17 cellular contexts compared by ENCODE assay signal in genomic region chr3:132783152-132783551, GRCh38.
DNase-seq lines count a peak whose midpoint lies in the region; ATAC-seq and TF ChIP-seq lines count a peak whose summit lies in the region.
"Had no signal": no experiment of that assay in that cellular context is flagged by ENCODE, and none has a peak within 500 bp of the region (broad histone marks: within the 10 kb centered on the region; RNA-seq: fewer than 3 reads in every experiment).

No MANE protein-coding gene starts in this region.

- POLR2A ChIA-PET in HEK293T (lab: Yijun Ruan, JAX) = no interaction called here

- CTCF ChIA-PET in HEK293T (lab: Yijun Ruan, JAX) = no interaction called here

- no peak for TF ChIP-seq RAD21 in Ishikawa (IDR thresholded peaks at IDR 0.05; ENCODE audit: low read depth)

- no peak for ATAC-seq in stimulated activated naive CD8-positive, alpha-beta T cell treated with anti-CD3 and anti-CD28 coated beads, Interleukin-15, Interleukin-2, amounts not matched to agents 100 U/mL and 50 U/mL, for 24 hours
- ATAC-seq: activated CD8-positive, alpha-beta memory T cell treated with anti-CD3 and anti-CD28 coated beads, Interleukin-2, amount 10 ng/mL, durations not matched to agents 7 days and 5 days; stimulated activated memory B cell treated with anti-CD40 and anti-IgM and Interleukin-4, amounts not matched to agents 10 μg/mL and 1 μg/mL and 100 μg/mL, for 72 hours had no signal

- DNase-seq in AG08395 (ENCODE audit: low spot score) = peak; percentile 35
- DNase-seq in astrocyte of the hippocampus (ENCODE audit: low read depth, low spot score) = peak; percentile 75
- peak; percentile 47 for DNase-seq in kidney glomerular epithelial cell (lab: John Stamatoyannopoulos, UW)
- DNase-seq in HEK293T (ENCODE audit: extremely low spot score) = no peak
- no peak for DNase-seq in HPDE6-E6E7 (ENCODE audit: extremely low spot score)
- DNase-seq in stimulated activated naive CD8-positive, alpha-beta T cell treated with anti-CD3 and anti-CD28 coated beads, Interleukin-15, Interleukin-2, amounts not matched to agents 100 U/mL and 50 U/mL, for 24 hours = no peak
- DNase-seq in GM20000 (ENCODE audit: low spot score) = no peak
- DNase-seq: activated CD8-positive, alpha-beta memory T cell treated with anti-CD3 and anti-CD28 coated beads, Interleukin-2, amount 10 ng/mL, durations not matched to agents 7 days and 5 days; activated effector memory CD4-positive, alpha-beta T cell treated with Interleukin-2 at 50 U/mL for 16 hours; dermis blood vessel endothelial cell; esophagus squamous epithelium; hippocampal formation; left ventricle myocardium inferior; NCI-H2107; NCI-H82 had no signal

- TF ChIP-seq CTCF in GM20000 (IDR thresholded peaks at IDR 0.05; ENCODE audit: extremely low read depth, missing control alignments) = no peak

- no peak for TF ChIP-seq EP300 in Ishikawa (IDR thresholded peaks at IDR 0.05; ENCODE audit: borderline replicate concordance)

TF ChIP-seq in Ishikawa, 13 proteins besides CTCF, POLR2A, EP300 and RAD21:
- peak; percentile 55 for TF ChIP-seq TEAD4 (IDR thresholded peaks at IDR 0.05)
- TF ChIP-seq NFIC (IDR thresholded peaks at IDR 0.05) = 0 out of 2 replicates have a peak, but pooled peaks have one; percentile 17
- no peak for TF ChIP-seq TCF12 (IDR thresholded peaks at IDR 0.05; ENCODE audit: low read depth)

TF ChIP-seq in HEK293T, 16 proteins besides CTCF, POLR2A, EP300 and RAD21:
- TF ChIP-seq LEF1 (IDR thresholded peaks at IDR 0.05; ENCODE audit: borderline replicate concordance) = no peak
- TF ChIP-seq FOXA1 (IDR thresholded peaks at IDR 0.05) = no peak
- no peak for TF ChIP-seq HDGF (IDR thresholded peaks at IDR 0.05; ENCODE audit: borderline replicate concordance)
- no peak for TF ChIP-seq ZNF384 (IDR thresholded peaks at IDR 0.05)
- no peak for TF ChIP-seq L3MBTL2 (conservative IDR thresholded peaks at IDR 0.05)
- TF ChIP-seq SUZ12 (IDR thresholded peaks at IDR 0.05) = no peak
- TF ChIP-seq BHLHE40 (IDR thresholded peaks at IDR 0.05; ENCODE audit: borderline replicate concordance) = no peak
- TF ChIP-seq TARDBP (IDR thresholded peaks at IDR 0.05) = no peak
- TF ChIP-seq ELF4 (IDR thresholded peaks at IDR 0.05) = no peak
- no peak for TF ChIP-seq CTBP1 (IDR thresholded peaks at IDR 0.05; ENCODE audit: borderline replicate concordance)
- TF ChIP-seq FOXK2 (IDR thresholded peaks at IDR 0.05) = no peak
- TF ChIP-seq PKNOX1 (IDR thresholded peaks at IDR 0.05) = no peak
TF ChIP-seq in HEK293T: peak in this region for 0.

Comparison
In these comparisons a context has a peak if more than half of its experiments do, and no peak if none do; other contexts are left out.
1. DNase-seq: peak in AG08395 (single experiment), astrocyte of the hippocampus (single experiment) and kidney glomerular epithelial cell (single experiment); none in HEK293T (single experiment), HPDE6-E6E7 (single experiment), stimulated activated naive CD8-positive, alpha-beta T cell treated with anti-CD3 and anti-CD28 coated beads, Interleukin-15, Interleukin-2, amounts not matched to agents 100 U/mL and 50 U/mL, for 24 hours (single experiment) and GM20000 (single experiment).